ENCODE assay signal across 1 cellular context in genomic region chr17:42609182-42609813, GRCh38.
TF ChIP-seq lines count a peak whose summit lies in the region.

Gene RETREG3 (minus strand): TSS chr17:42609374. CDS start chr17:42609324, 50 bp downstream.
Gene TUBG1 (plus strand): TSS chr17:42609683. CDS start chr17:42609738, 55 bp downstream.

TF ChIP-seq in HEK293, 187 proteins besides CTCF, POLR2A, EP300 and RAD21 (continued from another document and continues in another):
- peak; percentile 87; the same call in 1 of the 2 replicates for TF ChIP-seq ZNF610 (tag by site-specific recombination; IDR thresholded peaks at IDR 0.05; ENCODE audit: borderline replicate concordance)
- peak; percentile 70 for TF ChIP-seq EGR2 (tag by site-specific recombination; IDR thresholded peaks at IDR 0.05; ENCODE audit: low read depth)
- no peak for TF ChIP-seq ZNF266 (tag by site-specific recombination; IDR thresholded peaks at IDR 0.05; ENCODE audit: low read depth)
- no peak for TF ChIP-seq ZNF510 (tag by site-specific recombination; IDR thresholded peaks at IDR 0.05; ENCODE audit: insufficient replicate concordance)
- no peak for TF ChIP-seq ZNF677 (tag by site-specific recombination; IDR thresholded peaks at IDR 0.05)
- TF ChIP-seq HOXC10 (CRISPR knock-in tag; IDR thresholded peaks at IDR 0.05) = no peak
- TF ChIP-seq ZNF624 (tag by site-specific recombination; IDR thresholded peaks at IDR 0.05) = no peak
- TF ChIP-seq ZNF155 (tag by site-specific recombination; IDR thresholded peaks at IDR 0.05) = no peak
- 0 out of 2 replicates have a peak, but pooled peaks have one; percentile 35 for TF ChIP-seq ZNF76 (tag by site-specific recombination; IDR thresholded peaks at IDR 0.05; ENCODE audit: borderline replicate concordance, low read depth)
- no peak for TF ChIP-seq ZNF670 (tag by site-specific recombination; IDR thresholded peaks at IDR 0.05; ENCODE audit: low read depth)
- TF ChIP-seq ZBTB26 (tag by site-specific recombination; optimal IDR thresholded peaks at IDR 0.05) = peak; percentile 99
- TF ChIP-seq ZNF280D (tag by site-specific recombination; IDR thresholded peaks at IDR 0.05) = no peak
- no peak for TF ChIP-seq BCL11A (tag by site-specific recombination; IDR thresholded peaks at IDR 0.05; ENCODE audit: low read depth)
- peak; percentile 83 for TF ChIP-seq ZBTB7A (tag by site-specific recombination; IDR thresholded peaks at IDR 0.05; ENCODE audit: low read depth)
- TF ChIP-seq ZNF639 (tag by site-specific recombination; IDR thresholded peaks at IDR 0.05) = no peak
- no peak for TF ChIP-seq ZNF529 (tag by site-specific recombination; IDR thresholded peaks at IDR 0.05; ENCODE audit: insufficient replicate concordance)
- 0 out of 2 replicates have a peak, but pooled peaks have one; percentile 57 for TF ChIP-seq YY1 (tag by site-specific recombination; IDR thresholded peaks at IDR 0.05)
- TF ChIP-seq ZNF223 (tag by site-specific recombination; IDR thresholded peaks at IDR 0.05) = no peak
- TF ChIP-seq ZSCAN4 (tag by site-specific recombination; IDR thresholded peaks at IDR 0.05) = no peak
- no peak for TF ChIP-seq ZNF792 (tag by site-specific recombination; IDR thresholded peaks at IDR 0.05)
- TF ChIP-seq HOXA7 (CRISPR knock-in tag; IDR thresholded peaks at IDR 0.05; ENCODE audit: borderline replicate concordance) = no peak
- no peak for TF ChIP-seq ZNF621 (tag by site-specific recombination; IDR thresholded peaks at IDR 0.05)
- no peak for TF ChIP-seq ZNF623 (tag by site-specific recombination; IDR thresholded peaks at IDR 0.05)
- TF ChIP-seq ZNF169 (tag by site-specific recombination; IDR thresholded peaks at IDR 0.05) = no peak
- no peak for TF ChIP-seq ZNF544 (tag by site-specific recombination; IDR thresholded peaks at IDR 0.05)
- no peak for TF ChIP-seq ZNF10 (tag by site-specific recombination; IDR thresholded peaks at IDR 0.05)
- TF ChIP-seq ZNF175 (tag by site-specific recombination; IDR thresholded peaks at IDR 0.05) = no peak
- peak; percentile 74 for TF ChIP-seq ZBTB10 (tag by site-specific recombination; IDR thresholded peaks at IDR 0.05)
- no peak for TF ChIP-seq ZNF692 (tag by site-specific recombination; IDR thresholded peaks at IDR 0.05)
- no peak for TF ChIP-seq ZNF555 (tag by site-specific recombination; conservative IDR thresholded peaks at IDR 0.05)
- no peak for TF ChIP-seq ZNF776 (tag by site-specific recombination; IDR thresholded peaks at IDR 0.05; ENCODE audit: borderline replicate concordance)
- no peak for TF ChIP-seq ZFP69B (tag by site-specific recombination; IDR thresholded peaks at IDR 0.05)
- no peak for TF ChIP-seq ZNF311 (tag by site-specific recombination; IDR thresholded peaks at IDR 0.05; ENCODE audit: borderline replicate concordance)
- TF ChIP-seq ZFP37 (tag by site-specific recombination; IDR thresholded peaks at IDR 0.05) = no peak
- no peak for TF ChIP-seq ELK4 (IDR thresholded peaks at IDR 0.05; ENCODE audit: borderline replicate concordance, low read depth, low read length)
- TF ChIP-seq PBX3 (CRISPR knock-in tag; IDR thresholded peaks at IDR 0.05) = no peak; the same call in 1 of the 2 replicates
- no peak for TF ChIP-seq ZNF830 (tag by site-specific recombination; IDR thresholded peaks at IDR 0.05; ENCODE audit: low read depth)
- TF ChIP-seq ZNF501 (tag by site-specific recombination; IDR thresholded peaks at IDR 0.05) = no peak; the same call in 1 of the 2 replicates
- no peak for TF ChIP-seq ZNF146 (tag by site-specific recombination; IDR thresholded peaks at IDR 0.05)
- no peak for TF ChIP-seq OVOL3 (tag by site-specific recombination; IDR thresholded peaks at IDR 0.05)
- TF ChIP-seq ZNF26 (tag by site-specific recombination; IDR thresholded peaks at IDR 0.05) = no peak
- no peak for TF ChIP-seq HIC1 (tag by site-specific recombination; IDR thresholded peaks at IDR 0.05)
- TF ChIP-seq ZSCAN16 (tag by site-specific recombination; IDR thresholded peaks at IDR 0.05) = no peak
- TF ChIP-seq ZNF561 (tag by site-specific recombination; IDR thresholded peaks at IDR 0.05; ENCODE audit: borderline replicate concordance) = peak; percentile 92
- no peak for TF ChIP-seq ZNF174 (tag by site-specific recombination; IDR thresholded peaks at IDR 0.05)
- no peak; the same call in 1 of the 2 replicates for TF ChIP-seq ZNF629 (tag by site-specific recombination; IDR thresholded peaks at IDR 0.05)
- TF ChIP-seq ZNF211 (tag by site-specific recombination; IDR thresholded peaks at IDR 0.05; ENCODE audit: low read depth) = no peak
- TF ChIP-seq ZNF423 (tag by site-specific recombination; IDR thresholded peaks at IDR 0.05) = no peak
- no peak for TF ChIP-seq ZNF560 (tag by site-specific recombination; IDR thresholded peaks at IDR 0.05; ENCODE audit: borderline replicate concordance)
- peak; percentile 32; the same call in 1 of the 2 replicates for TF ChIP-seq GLIS2 (tag by site-specific recombination; IDR thresholded peaks at IDR 0.05)
- no peak for TF ChIP-seq ZNF785 (tag by site-specific recombination; IDR thresholded peaks at IDR 0.05)
- no peak for TF ChIP-seq ZNF121 (tag by site-specific recombination; IDR thresholded peaks at IDR 0.05)
